Comparison of ENCODE assay signal across 18 cellular contexts in genomic region chr4:106595906-106596305, GRCh38.
A peak's percentile ranks its signal among the peaks of the same experiment; 100 is the strongest.
DNase-seq lines count a peak whose midpoint lies in the region; ATAC-seq and TF ChIP-seq lines count a peak whose summit lies in the region.
"Had no signal": no experiment of that assay in that cellular context is flagged by ENCODE, and none has a peak within 500 bp of the region (broad histone marks: within the 10 kb centered on the region; RNA-seq: fewer than 3 reads in every experiment).

No MANE protein-coding gene starts in this region.

- H3K27me3 ChIP-seq in upper lobe of right lung: peaks cover 2% of the 10 kb centered on the region
- H3K27me3 ChIP-seq: BLaER1 treated with 17β-estradiol and CSF1 and Interleukin-3, amounts not matched to agents 10 nM and 100 nM had no signal

- H3K4me3 ChIP-seq in AG10803 (ENCODE audit: low read length): no peak overlapping the region
- no peak overlapping the region for H3K4me3 ChIP-seq in fibroblast of villous mesenchyme (ENCODE audit: low read depth, low read length)
- no peak overlapping the region for H3K4me3 ChIP-seq in upper lobe of right lung
- H3K4me3 ChIP-seq: BLaER1 treated with 17β-estradiol and CSF1 and Interleukin-3, amounts not matched to agents 10 nM and 100 nM had no signal

- H3K4me1 ChIP-seq in upper lobe of right lung: no peaks in the 10 kb centered on the region
- H3K4me1 ChIP-seq: BLaER1 treated with 17β-estradiol and CSF1 and Interleukin-3, amounts not matched to agents 10 nM and 100 nM had no signal

- peak; percentile 74 for ATAC-seq in SK-N-SH treated with all-trans-retinoic acid at 6 μM for 48 hours
- no peak for ATAC-seq in GM19455 (IDR thresholded peaks at IDR 0.05; ENCODE audit: unreplicated experiment)
- ATAC-seq in upper lobe of right lung: no peak
- ATAC-seq: HCT116 had no signal

- intact Hi-C loops in upper lobe of right lung (cut with DNase I): no loop called here

- H3K9me3 ChIP-seq in upper lobe of right lung: no peaks in the 10 kb centered on the region
- H3K9me3 ChIP-seq: BLaER1 treated with 17β-estradiol and CSF1 and Interleukin-3, amounts not matched to agents 10 nM and 100 nM had no signal

- H3K27me3 Mint-ChIP-seq in immature natural killer cell (ENCODE audit: low read depth in 3 of 3): no peaks in the 10 kb centered on the region
- H3K27me3 Mint-ChIP-seq: B cell; CD8-positive, alpha-beta memory T cell; IgD-negative memory B cell had no signal

- no peak overlapping the region for H3K27ac ChIP-seq in upper lobe of right lung
- H3K27ac ChIP-seq: BLaER1 treated with 17β-estradiol and CSF1 and Interleukin-3, amounts not matched to agents 10 nM and 100 nM had no signal

- no peaks in the 10 kb centered on the region for H3K4me1 Mint-ChIP-seq in immature natural killer cell
- H3K4me1 Mint-ChIP-seq: B cell; CD8-positive, alpha-beta memory T cell; IgD-negative memory B cell had no signal

- H3K36me3 Mint-ChIP-seq in immature natural killer cell: no peaks in the 10 kb centered on the region
- H3K36me3 Mint-ChIP-seq: CD8-positive, alpha-beta memory T cell; IgD-negative memory B cell had no signal

- no peak overlapping the region for H3K27ac Mint-ChIP-seq in immature natural killer cell
- H3K27ac Mint-ChIP-seq: B cell; CD8-positive, alpha-beta memory T cell; HFFc6 had no signal

- DNase-seq in AG10803 (ENCODE audit: low read depth) (peak; percentile 22), fibroblast of villous mesenchyme (ENCODE audit: low read depth) (peak; percentile 61), renal cortical epithelial cell (ENCODE audit: low read depth) (peak; percentile 15), globus pallidus (ENCODE audit: low spot score) (no peak), upper lobe of right lung (no peak), immature natural killer cell (no peak)
- DNase-seq: 8988T; CD8-positive, alpha-beta memory T cell; COR-L47; GOT3; H7; HFFc6 had no signal

- H3K36me3 ChIP-seq in upper lobe of right lung: no peaks in the 10 kb centered on the region
- H3K36me3 ChIP-seq: BLaER1 treated with 17β-estradiol and CSF1 and Interleukin-3, amounts not matched to agents 10 nM and 100 nM had no signal

- no peak overlapping the region for H3K4me3 Mint-ChIP-seq in immature natural killer cell
- H3K4me3 Mint-ChIP-seq: B cell; CD8-positive, alpha-beta memory T cell; HFFc6; IgD-negative memory B cell had no signal

- H3K9me3 Mint-ChIP-seq in immature natural killer cell: peaks cover 0 to 30% (median 7%) of the 10 kb centered on the region in 6 donors
- H3K9me3 Mint-ChIP-seq: HFFc6 had no signal

- TF ChIP-seq CTCF in AG10803 (conservative IDR thresholded peaks at IDR 0.05; ENCODE audit: low read length) (no peak), fibroblast of villous mesenchyme (IDR thresholded peaks at IDR 0.05; ENCODE audit: insufficient read depth, low read depth, low read length) (no peak), upper lobe of right lung (IDR thresholded peaks at IDR 0.05) (no peak)

TF ChIP-seq in SK-N-SH treated with all-trans-retinoic acid at 6 μM for 48 hours, 23 proteins besides CTCF, POLR2A, EP300 and RAD21:
- TF ChIP-seq TOX (CRISPR knock-in tag; IDR thresholded peaks at IDR 0.05; ENCODE audit: borderline replicate concordance): peak; percentile 51; the same call in 1 of the 2 replicates
- TF ChIP-seq ZNF70 (CRISPR knock-in tag; IDR thresholded peaks at IDR 0.05): no peak

Comparison
In these comparisons a context has a peak if more than half of its experiments do, and no peak if none do; other contexts are left out.
1. DNase-seq: peak in AG10803 (single experiment), fibroblast of villous mesenchyme (single experiment) and renal cortical epithelial cell (single experiment); none in globus pallidus (single experiment), upper lobe of right lung (single experiment) and immature natural killer cell (0 of 3).